Comparison of ENCODE assay signal across 11 cellular contexts in genomic region chr11:67396587-67397398, GRCh38. TPM values are rescaled to one million over a fixed set of nuclear protein-coding genes. Genes with fewer than 3 reads are reported as not detected.
DNase-seq lines count a peak whose midpoint lies in the region; ATAC-seq and TF ChIP-seq lines count a peak whose summit lies in the region.
"Had no signal": no experiment of that assay in that cellular context is flagged by ENCODE, and none has a peak within 500 bp of the region (broad histone marks: within the 10 kb centered on the region; RNA-seq: fewer than 3 reads in every experiment).

No MANE protein-coding gene starts in this region.

- CTCF ChIA-PET in RWPE1 (lab: Yijun Ruan, JAX): interaction anchor here (1.6 kb wide), 1 partner anchor 14 kb away, joined by 4 read pairs; no protein-coding TSS in a partner anchor

- ATAC-seq in GM23338 (no peak), HG02938 (IDR thresholded peaks at IDR 0.05; ENCODE audit: unreplicated experiment) (no peak)

- H3K4me2 ChIP-seq in GM23338 (peak overlapping the region; percentile 72), mesenchymal stem cell (ENCODE audit: low read length, poor library complexity, severe bottlenecking) (no peak overlapping the region)

- H3K4me1 ChIP-seq in GM23338 (ENCODE audit: insufficient read depth) (peaks cover 17% of the 10 kb centered on the region), mesenchymal stem cell (ENCODE audit: control insufficient read depth, insufficient read depth, low read depth, low read length) (peaks cover 35% of the 10 kb centered on the region)

- H3K9me3 Mint-ChIP-seq in GM23338 (no peaks in the 10 kb centered on the region), progenitor cell of endocrine pancreas (ENCODE audit: low read depth) (no peaks in the 10 kb centered on the region)

- no peak overlapping the region for H3K9ac ChIP-seq in mesenchymal stem cell (ENCODE audit: low read length)

- H3K27ac Mint-ChIP-seq in GM23338 (peak overlapping the region; percentile 87), progenitor cell of endocrine pancreas (no peak overlapping the region)

- H3K9me3 ChIP-seq in mesenchymal stem cell (ENCODE audit: control insufficient read depth, low read length): no peaks in the 10 kb centered on the region
- H3K9me3 ChIP-seq: transverse colon had no signal

- peaks cover 8% of the 10 kb centered on the region; the same call in 1 of the 2 replicates for H4K20me1 ChIP-seq in GM23338 (replicated peaks; ENCODE audit: insufficient read depth)

- H3K27me3 ChIP-seq in GM23338 (ENCODE audit: insufficient read depth) (no peaks in the 10 kb centered on the region), mesenchymal stem cell (ENCODE audit: control insufficient read depth in 1 of 2, insufficient read depth in 1 of 2, low read length in 2 of 2) (no peaks in the 10 kb centered on the region)
- H3K27me3 ChIP-seq: transverse colon had no signal

- H3K4me1 Mint-ChIP-seq in GM23338 (peaks cover 36% of the 10 kb centered on the region), progenitor cell of endocrine pancreas (ENCODE audit: low read depth) (peaks cover 12% of the 10 kb centered on the region)

- H2BK12ac ChIP-seq in mesenchymal stem cell (ENCODE audit: low read length in 2 of 2): peak overlapping the region in 1 of 2 experiments; percentile 67

- POLR2A ChIA-PET in RWPE1 (lab: Yijun Ruan, JAX; ENCODE audit: low non-redundant PET): no interaction called here

- no peak overlapping the region for H2BK5ac ChIP-seq in mesenchymal stem cell (ENCODE audit: low read depth, low read length, poor library complexity, severe bottlenecking)

- no peak for TF ChIP-seq CTCF in GM23338 (conservative IDR thresholded peaks at IDR 0.05; ENCODE audit: low read depth in 2 of 2)
- TF ChIP-seq CTCF in RWPE1 (conservative IDR thresholded peaks at IDR 0.05; ENCODE audit: low read depth): no peak
- no peak for TF ChIP-seq CTCF in progenitor cell of endocrine pancreas (IDR thresholded peaks at IDR 0.05; ENCODE audit: unreplicated experiment)

- no peak overlapping the region for H2AFZ ChIP-seq in GM23338
- no peak overlapping the region for H2AFZ ChIP-seq in mesenchymal stem cell (ENCODE audit: low read depth, low read length)

- peak overlapping the region; percentile 54 for H4K91ac ChIP-seq in mesenchymal stem cell (ENCODE audit: low read length)

- H2BK120ac ChIP-seq in mesenchymal stem cell (ENCODE audit: low read depth, low read length): no peak overlapping the region

- peak overlapping the region; percentile 82 for H4K8ac ChIP-seq in mesenchymal stem cell (ENCODE audit: low read length)

- DNase-seq in GM23338 (ENCODE audit: low spot score) (peak; percentile 58), RWPE1 (ENCODE audit: low spot score) (no peak), mesenchymal stem cell (no peak), progenitor cell of endocrine pancreas (ENCODE audit: low spot score, unreplicated experiment) (no peak), NCI-H510A treated with DMSO at 0.1 percent for 48 hours (lab: John Stamatoyannopoulos, UW) (no peak)
- DNase-seq: activated CD4-positive, CD25-positive, alpha-beta regulatory T cell; DMS79; kidney; NCI-H1694; transverse colon had no signal

- peak overlapping the region in 1 of 2 experiments; percentile 67 for H3K23ac ChIP-seq in mesenchymal stem cell (ENCODE audit: low read length in 2 of 2)

- peaks cover 14% of the 10 kb centered on the region for H3K27me3 Mint-ChIP-seq in GM23338 (ENCODE audit: insufficient read depth, low read depth, poor library complexity)
- H3K27me3 Mint-ChIP-seq in progenitor cell of endocrine pancreas: no peaks in the 10 kb centered on the region

- H3K9me2 ChIP-seq in GM23338 (ENCODE audit: insufficient read depth): no peaks in the 10 kb centered on the region

- H3K36me3 Mint-ChIP-seq in GM23338 (ENCODE audit: low read depth): peaks cover 47% of the 10 kb centered on the region
- peaks cover 7% of the 10 kb centered on the region for H3K36me3 Mint-ChIP-seq in progenitor cell of endocrine pancreas (ENCODE audit: insufficient read depth)

- H3F3A ChIP-seq in GM23338 (replicated peaks; ENCODE audit: low read depth): 0 out of 2 replicates have a peak, but pooled peaks cover 4% of the 10 kb centered on the region

- H3K18ac ChIP-seq in mesenchymal stem cell (ENCODE audit: low read depth in 1 of 2, low read length in 2 of 2): peak overlapping the region in 1 of 2 experiments; percentile 60

- H3K27ac ChIP-seq in GM23338 (ENCODE audit: low read depth) (peak overlapping the region; percentile 63), RWPE1 (peak overlapping the region; percentile 94), mesenchymal stem cell (ENCODE audit: low read length, poor library complexity, severe bottlenecking) (no peak overlapping the region)
- H3K27ac ChIP-seq: transverse colon had no signal

- H3K79me1 ChIP-seq in mesenchymal stem cell (replicated peaks; ENCODE audit: low read length, poor library complexity, severe bottlenecking): peaks cover 36% of the 10 kb centered on the region

- H3K4me3 ChIP-seq in GM23338 (peak overlapping the region; percentile 41), mesenchymal stem cell (ENCODE audit: insufficient read depth in 1 of 2, low read depth in 1 of 2, low read length in 2 of 2) (peak overlapping the region in 1 of 2 experiments; percentile 10)
- H3K4me3 ChIP-seq: transverse colon had no signal

- peak overlapping the region in 1 of 2 experiments; percentile 61 for H3K4ac ChIP-seq in mesenchymal stem cell (ENCODE audit: low read depth in 1 of 2, low read length in 2 of 2)

- H2AK5ac ChIP-seq in mesenchymal stem cell (ENCODE audit: low read length, severe bottlenecking): no peak overlapping the region

- peak overlapping the region; percentile 60; the same call in 2 of the 3 replicates for H3K4me3 Mint-ChIP-seq in GM23338
- no peak overlapping the region for H3K4me3 Mint-ChIP-seq in progenitor cell of endocrine pancreas (ENCODE audit: low read depth)

- H3K14ac ChIP-seq in mesenchymal stem cell (ENCODE audit: low read length in 2 of 2): no peak overlapping the region

- no peak overlapping the region for H2BK15ac ChIP-seq in mesenchymal stem cell (ENCODE audit: low read depth, poor library complexity, severe bottlenecking)

- H3K36me3 ChIP-seq in GM23338 (ENCODE audit: insufficient read depth) (no peaks in the 10 kb centered on the region), mesenchymal stem cell (ENCODE audit: control insufficient read depth in 1 of 2, insufficient read depth in 2 of 2, low read depth in 1 of 2, low read length in 2 of 2) (peaks cover 46 to 64% of the 10 kb centered on the region in 2 experiments)

- WGBS in mesenchymal stem cell: 25% methylated on average over 9 of the region's 13 CpGs

- H3K79me2 ChIP-seq in GM23338 (replicated peaks; ENCODE audit: insufficient read depth): peaks cover 16% of the 10 kb centered on the region

TF ChIP-seq in GM23338, 12 proteins besides CTCF, POLR2A, EP300 and RAD21:
- TF ChIP-seq NANOG (IDR thresholded peaks at IDR 0.05; ENCODE audit: borderline replicate concordance): no peak
- peak; percentile 40 for TF ChIP-seq POLR2AphosphoS5 (IDR thresholded peaks at IDR 0.05; ENCODE audit: low read depth)
- no peak for TF ChIP-seq ZNF331 (CRISPR knock-in tag; IDR thresholded peaks at IDR 0.05; ENCODE audit: low read depth)
TF ChIP-seq in GM23338: peak in this region for 1.

RNA-seq across cellular contexts. Expression of gene PPP1CA, which starts 4.9 kb away (rescaled TPM):
- 227 and 237 TPM in 2 replicates for total RNA-seq in GM23338 (2014; rRNA removed; shearing (Covaris generic))
- 217 TPM in 2 replicates for polyA plus RNA-seq in GM23338 (2016; fragmentation: Nextera tagmentation; extraction: Ambion mirVana)
- polyA plus RNA-seq in mesenchymal stem cell (2013, experiment 1 of 2): 157 TPM
- polyA plus RNA-seq in mesenchymal stem cell (2013, experiment 2 of 2): 161 TPM
- 140 and 145 TPM in 2 replicates for total RNA-seq in progenitor cell of endocrine pancreas

RNA-seq across cellular contexts. Expression of gene RAD9A, which starts 5.0 kb away (rescaled TPM):
- 13.9 and 16.5 TPM in 2 replicates for total RNA-seq in GM23338 (2014; rRNA removed; shearing (Covaris generic))
- polyA plus RNA-seq in GM23338 (2016; fragmentation: Nextera tagmentation; extraction: Ambion mirVana): 17.0 and 18.9 TPM in 2 replicates
- 8.5 TPM for polyA plus RNA-seq in mesenchymal stem cell (2013, experiment 1 of 2)
- polyA plus RNA-seq in mesenchymal stem cell (2013, experiment 2 of 2): 7.7 TPM
- 39.0 and 49.1 TPM in 2 replicates for total RNA-seq in progenitor cell of endocrine pancreas

RNA-seq across cellular contexts. Expression of gene TBC1D10C, which starts 7.1 kb away (rescaled TPM):
- 0.31 and 0.35 TPM in 2 replicates for total RNA-seq in GM23338 (2014; rRNA removed; shearing (Covaris generic))
- polyA plus RNA-seq in GM23338 (2016; fragmentation: Nextera tagmentation; extraction: Ambion mirVana): 0.17 and 0.31 TPM in 2 replicates
- not detected for polyA plus RNA-seq in mesenchymal stem cell (2013, experiment 1 of 2)
- polyA plus RNA-seq in mesenchymal stem cell (2013, experiment 2 of 2): not detected
- 0.24 TPM in 1 of 2 replicates, not detected in the other for total RNA-seq in progenitor cell of endocrine pancreas

RNA-seq across cellular contexts. Expression of gene CARNS1, which starts 18.7 kb away (rescaled TPM):
- 0.27 and 0.76 TPM in 2 replicates for total RNA-seq in GM23338 (2014; rRNA removed; shearing (Covaris generic))
- polyA plus RNA-seq in GM23338 (2016; fragmentation: Nextera tagmentation; extraction: Ambion mirVana): 0.52 and 0.63 TPM in 2 replicates
- 0.11 TPM for polyA plus RNA-seq in mesenchymal stem cell (2013, experiment 1 of 2)
- polyA plus RNA-seq in mesenchymal stem cell (2013, experiment 2 of 2): 0.07 TPM
- total RNA-seq in progenitor cell of endocrine pancreas: 0.29 and 0.53 TPM in 2 replicates

RNA-seq across cellular contexts. Expression of gene CLCF1, which starts 23.4 kb away (rescaled TPM):
- 0.19 TPM in 1 of 2 replicates, not detected in the other for total RNA-seq in GM23338 (2014; rRNA removed; shearing (Covaris generic))
- 0.17 and 0.32 TPM in 2 replicates for polyA plus RNA-seq in GM23338 (2016; fragmentation: Nextera tagmentation; extraction: Ambion mirVana)
- 5.7 TPM for polyA plus RNA-seq in mesenchymal stem cell (2013, experiment 1 of 2)
- 5.8 TPM for polyA plus RNA-seq in mesenchymal stem cell (2013, experiment 2 of 2)
- 5.4 and 6.9 TPM in 2 replicates for total RNA-seq in progenitor cell of endocrine pancreas
